Comparison of ENCODE assay signal across 13 cellular contexts in the genomic region with DNA sequence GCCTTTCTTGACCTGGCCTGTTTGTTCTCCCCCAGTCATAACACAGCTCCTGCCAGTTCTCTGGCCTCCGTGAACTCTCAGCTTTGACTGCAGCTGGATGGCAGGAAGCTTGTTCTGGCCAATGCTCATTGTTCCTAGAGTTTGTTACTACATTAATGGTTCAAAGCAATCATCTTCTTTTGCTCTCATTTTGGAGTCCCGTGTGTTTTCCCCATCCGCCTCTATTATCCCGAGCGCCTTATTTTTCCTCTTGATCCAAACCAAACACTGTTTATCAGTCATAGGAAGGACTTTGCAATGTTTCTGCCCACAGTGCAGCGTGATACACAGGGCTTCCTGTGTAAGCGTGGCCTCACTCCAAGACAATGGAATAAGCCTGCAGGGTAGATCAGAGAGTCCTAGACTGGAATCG.
A peak's percentile ranks its signal among the peaks of the same experiment; 100 is the strongest.
DNase-seq lines count a peak whose midpoint lies in the region; ATAC-seq and TF ChIP-seq lines count a peak whose summit lies in the region.
"Had no signal": no experiment of that assay in that cellular context is flagged by ENCODE, and none has a peak within 500 bp of the region (broad histone marks: within the 10 kb centered on the region; RNA-seq: fewer than 3 reads in every experiment).

No MANE protein-coding gene starts in this region.

- TF ChIP-seq POLR2A in heart left ventricle (IDR thresholded peaks at IDR 0.05) = no peak

- H3K9me3 ChIP-seq in mammary epithelial cell (replicated peaks; ENCODE audit: insufficient read depth, low read length) (no peaks in the 10 kb centered on the region), heart left ventricle (no peaks in the 10 kb centered on the region), neuronal stem cell (replicated peaks in 1 of 2; ENCODE audit: control insufficient read depth in 2 of 2, insufficient read depth in 1 of 2, low read depth in 1 of 2, low read length in 2 of 2) (no peaks in the 10 kb centered on the region)
- H3K9me3 ChIP-seq: SJCRH30 had no signal

- no peaks in the 10 kb centered on the region for H3K79me1 ChIP-seq in neuronal stem cell (ENCODE audit: low read depth, low read length)

- in situ Hi-C loops in mammary epithelial cell (cut with MboI; ENCODE audit: low sequenced_read_pairs in 2 of 2) = no loop called here

- BruUV-seq in mammary epithelial cell (replicated peaks; lab: Mats Ljungman, UMichigan) = no TSS peak

- H3K14ac ChIP-seq in neuronal stem cell (ENCODE audit: low read length) = no peak overlapping the region

- H4K8ac ChIP-seq in neuronal stem cell (ENCODE audit: low read depth, low read length) = no peak overlapping the region

- DNase-seq in AG10803 (ENCODE audit: low read depth) (peak; percentile 34), mammary epithelial cell (no peak), heart left ventricle (peak in 4 of 5 donors; percentile 50 to 71 (median 60)), neuronal stem cell (ENCODE audit: low spot score) (no peak), DMS79 treated with DMSO at 0.1 percent for 48 hours (lab: John Stamatoyannopoulos, UW) (no peak), NAMALWA (ENCODE audit: low spot score) (no peak), OCI-M1 (lab: John Stamatoyannopoulos, UW) (no peak)
- no peak for DNase-seq in activated naive CD4-positive, alpha-beta T cell (lab: John Stamatoyannopoulos, UW)
- DNase-seq: ACHN, NCI-H2171 treated with DMSO at 0.1 percent for 48 hours, SJCRH30 had no signal

- H3K4me1 ChIP-seq in mammary epithelial cell (ENCODE audit: insufficient read depth, low read length) = no peaks in the 10 kb centered on the region
- peaks cover 0 to 29% (median 14%) of the 10 kb centered on the region in 12 donors for H3K4me1 ChIP-seq in heart left ventricle
- H3K4me1 ChIP-seq in neuronal stem cell (ENCODE audit: control insufficient read depth in 2 of 2, insufficient read depth in 1 of 2, low read depth in 1 of 2, low read length in 2 of 2) = peaks cover 0 to 9% of the 10 kb centered on the region in 2 donors
- H3K4me1 ChIP-seq: parathyroid adenoma, SJCRH30 had no signal

- H3K4me2 ChIP-seq in mammary epithelial cell (ENCODE audit: insufficient read depth, low read depth, low read length) (no peak overlapping the region), neuronal stem cell (ENCODE audit: insufficient read depth, low read length, poor library complexity, severe bottlenecking) (no peak overlapping the region)

- H3K27ac ChIP-seq in mammary epithelial cell (ENCODE audit: insufficient read depth, low read depth, low read length) (no peak overlapping the region), heart left ventricle (peak overlapping the region in 10 of 12 donors; percentile 1 to 65 (median 44)), neuronal stem cell (replicated peaks; ENCODE audit: low read length) (no peak overlapping the region)
- H3K27ac ChIP-seq: parathyroid adenoma, SJCRH30 had no signal

- H2BK5ac ChIP-seq in neuronal stem cell (ENCODE audit: low read length) = no peak overlapping the region

- no peak overlapping the region for H2AK5ac ChIP-seq in neuronal stem cell (ENCODE audit: low read depth, low read length)

- H4K91ac ChIP-seq in neuronal stem cell (ENCODE audit: low read depth, low read length, poor library complexity) = no peak overlapping the region

- no peak overlapping the region for H3K23ac ChIP-seq in neuronal stem cell (ENCODE audit: low read depth, low read length, poor library complexity)

- WGBS in mammary epithelial cell (ENCODE audit: low coverage, missing lambda C conversion rate) = 6% methylated on average over 8 of the region's 8 CpGs
- 38 to 61% (median 47%) methylated on average over 8 of the region's 8 CpGs for WGBS in heart left ventricle, 4 donors
- WGBS in neuronal stem cell (ENCODE audit: extremely low coverage in 2 of 2, insufficient read length in 2 of 2, insufficient replicate concordance in 1 of 2), 2 donors = no CpG with 5 or more reads among the region's 8 CpGs

- H2BK120ac ChIP-seq in neuronal stem cell (ENCODE audit: low read depth, low read length) = no peak overlapping the region

- H3K36me3 ChIP-seq in mammary epithelial cell (ENCODE audit: insufficient read depth, low read length) (no peaks in the 10 kb centered on the region), heart left ventricle (no peaks in the 10 kb centered on the region), neuronal stem cell (replicated peaks in 1 of 2; ENCODE audit: control insufficient read depth in 2 of 2, insufficient read depth in 2 of 2, low read length in 2 of 2) (no peaks in the 10 kb centered on the region)
- H3K36me3 ChIP-seq: SJCRH30 had no signal

- dilution Hi-C loops in mammary epithelial cell (cut with HindIII; ENCODE audit: low sequenced_read_pairs) = no loop called here

- H3K9ac ChIP-seq in mammary epithelial cell (ENCODE audit: insufficient read depth, low read length) (no peak overlapping the region), neuronal stem cell (ENCODE audit: low read depth, low read length, poor library complexity) (no peak overlapping the region)
- H3K9ac ChIP-seq: parathyroid adenoma had no signal

- H3K18ac ChIP-seq in neuronal stem cell (ENCODE audit: low read length) = no peak overlapping the region

- ATAC-seq in heart left ventricle = peak; percentile 77 to 94 (median 90)
- ATAC-seq: K562 had no signal

- H3K4ac ChIP-seq in neuronal stem cell (ENCODE audit: low read length) = no peak overlapping the region

- no peak for TF ChIP-seq CTCF in AG10803 (conservative IDR thresholded peaks at IDR 0.05; ENCODE audit: low read length)
- TF ChIP-seq CTCF in mammary epithelial cell (conservative IDR thresholded peaks at IDR 0.05 in 1 of 2, IDR thresholded peaks at IDR 0.05 in 1 of 2; ENCODE audit: extremely low read depth in 1 of 2, insufficient read depth in 1 of 2, low read depth in 1 of 2, low read length in 2 of 2) = no peak
- TF ChIP-seq CTCF in heart left ventricle (IDR thresholded peaks at IDR 0.05) = no peak

- no peak overlapping the region for H2BK12ac ChIP-seq in neuronal stem cell (ENCODE audit: low read length)

- H3K27me3 ChIP-seq in mammary epithelial cell (ENCODE audit: insufficient read depth, low read length) (no peaks in the 10 kb centered on the region), heart left ventricle (no peaks in the 10 kb centered on the region), neuronal stem cell (ENCODE audit: control insufficient read depth in 3 of 3, insufficient read depth in 3 of 3, low read depth in 1 of 3, low read length in 3 of 3) (no peaks in the 10 kb centered on the region)
- H3K27me3 ChIP-seq: SJCRH30 had no signal

- H3K4me3 ChIP-seq in AG10803 (ENCODE audit: low read length) (no peak overlapping the region), mammary epithelial cell (replicated peaks in 1 of 3; ENCODE audit: insufficient read depth in 1 of 3, low read depth in 2 of 3, low read length in 3 of 3) (no peak overlapping the region), heart left ventricle (no peak overlapping the region), neuronal stem cell (ENCODE audit: low read length in 2 of 2) (no peak overlapping the region)
- H3K4me3 ChIP-seq: K562, SJCRH30 had no signal

- H2AFZ ChIP-seq in mammary epithelial cell (ENCODE audit: low read depth, low read length) (peak overlapping the region; percentile 84), neuronal stem cell (ENCODE audit: low read length) (peak overlapping the region; percentile 76)
- H2AFZ ChIP-seq: parathyroid adenoma had no signal

- no peaks in the 10 kb centered on the region for H4K20me1 ChIP-seq in mammary epithelial cell (ENCODE audit: insufficient read depth, low read length)

- H3K79me2 ChIP-seq in mammary epithelial cell (ENCODE audit: insufficient read depth, low read length) = no peaks in the 10 kb centered on the region
- H3K79me2 ChIP-seq: parathyroid adenoma had no signal

- intact Hi-C loops in mammary epithelial cell (cut with micrococcal nuclease) (no loop called here), heart left ventricle (cut with DNase I) (loop anchor here in 1 of 10 donors (10.0 kb wide), 1 partner anchor 215 kb away; no protein-coding TSS in a partner anchor)

- CTCF ChIA-PET in mammary epithelial cell (lab: Charles Lee; ENCODE audit: low non-redundant PET) = interaction anchor here (0.6 kb wide), 1 partner anchor 13 kb away, joined by 5 read pairs; no protein-coding TSS in a partner anchor

- H2BK15ac ChIP-seq in neuronal stem cell (ENCODE audit: low read length) = no peak overlapping the region

Comparison
In these comparisons a context has a peak if more than half of its experiments do, and no peak if none do; other contexts are left out.
1. DNase-seq: peak in AG10803 (single experiment) and heart left ventricle (4 of 5); none in mammary epithelial cell (single experiment), neuronal stem cell (single experiment), DMS79 treated with DMSO at 0.1 percent for 48 hours (single experiment), NAMALWA (single experiment), activated naive CD4-positive, alpha-beta T cell (0 of 4) and OCI-M1 (single experiment).
2. H3K27ac ChIP-seq: peak in heart left ventricle (10 of 12); none in mammary epithelial cell (single experiment) and neuronal stem cell (single experiment).